20 cellular contexts compared by ENCODE assay signal in genomic region chr20:48879609-48880008, GRCh38. TPM values are rescaled to one million over a fixed set of nuclear protein-coding genes. Genes with fewer than 3 reads are reported as not detected.
DNase-seq lines count a peak whose midpoint lies in the region; ATAC-seq and TF ChIP-seq lines count a peak whose summit lies in the region.
"Had no signal": no experiment of that assay in that cellular context is flagged by ENCODE, and none has a peak within 500 bp of the region (broad histone marks: within the 10 kb centered on the region; RNA-seq: fewer than 3 reads in every experiment).

No MANE protein-coding gene starts in this region.

- H3K27me3 Mint-ChIP-seq in CD4-positive, CD25-positive, alpha-beta regulatory T cell, result no peaks in the 10 kb centered on the region
- H3K27me3 Mint-ChIP-seq: central memory CD8-positive, alpha-beta T cell had no signal

- intact Hi-C loops in lower lobe of right lung (cut with DNase I), result no loop called here

- H3K4me3 ChIP-seq in CD4-positive, CD25-positive, alpha-beta regulatory T cell (ENCODE audit: low read depth, low read length), result no peak overlapping the region
- H3K4me3 ChIP-seq in SJCRH30, result no peak overlapping the region
- H3K4me3 ChIP-seq in fibroblast of the aortic adventitia (ENCODE audit: low read depth, low read length), result no peak overlapping the region
- no peak overlapping the region for H3K4me3 ChIP-seq in lower lobe of right lung
- H3K4me3 ChIP-seq: BLaER1 treated with 17β-estradiol and CSF1 and Interleukin-3, amounts not matched to agents 10 nM and 100 nM; GM23338; prostate gland; smooth muscle cell had no signal

- no peak overlapping the region for H3K27ac ChIP-seq in CD4-positive, CD25-positive, alpha-beta regulatory T cell (ENCODE audit: insufficient read depth, low read length, poor library complexity, severe bottlenecking)
- H3K27ac ChIP-seq in SJCRH30, result no peak overlapping the region
- no peak overlapping the region for H3K27ac ChIP-seq in lower lobe of right lung
- H3K27ac ChIP-seq: BLaER1 treated with 17β-estradiol and CSF1 and Interleukin-3, amounts not matched to agents 10 nM and 100 nM; prostate gland had no signal

- H3K36me3 ChIP-seq in CD4-positive, CD25-positive, alpha-beta regulatory T cell (ENCODE audit: control insufficient read depth, insufficient read depth, low read length), result no peaks in the 10 kb centered on the region
- H3K36me3 ChIP-seq in SJCRH30 (no peaks in the 10 kb centered on the region), lower lobe of right lung (no peaks in the 10 kb centered on the region)
- H3K36me3 ChIP-seq: BLaER1 treated with 17β-estradiol and CSF1 and Interleukin-3, amounts not matched to agents 10 nM and 100 nM; prostate gland had no signal

- H3K27me3 ChIP-seq in CD4-positive, CD25-positive, alpha-beta regulatory T cell (ENCODE audit: control insufficient read depth, insufficient read depth, low read length), result no peaks in the 10 kb centered on the region
- H3K27me3 ChIP-seq in SJCRH30 (no peaks in the 10 kb centered on the region), lower lobe of right lung (ENCODE audit: low read depth) (no peaks in the 10 kb centered on the region)
- H3K27me3 ChIP-seq: BLaER1 treated with 17β-estradiol and CSF1 and Interleukin-3, amounts not matched to agents 10 nM and 100 nM had no signal

- H3K9me3 Mint-ChIP-seq in CD4-positive, CD25-positive, alpha-beta regulatory T cell, result no peaks in the 10 kb centered on the region
- H3K9me3 Mint-ChIP-seq: activated T-helper 2 cell treated with anti-CD3 and anti-CD28 coated beads, Interferon-gamma antibody, Interleukin-2, Interleukin-4, amounts not matched to agents 10 μg/mL and 5 μg/mL and 100 μg/mL, durations not matched to agents 14 hours and 24 hours and 36 hours; central memory CD8-positive, alpha-beta T cell; GM23338; nephron had no signal

- no peak for ATAC-seq in CD4-positive, CD25-positive, alpha-beta regulatory T cell (ENCODE audit: low read depth in 2 of 2)
- ATAC-seq in lower lobe of right lung (no peak), GM21786 (IDR thresholded peaks at IDR 0.05; ENCODE audit: unreplicated experiment) (no peak)
- ATAC-seq: GM23338, HepG2 had no signal

- no peaks in the 10 kb centered on the region for H3K4me1 ChIP-seq in CD4-positive, CD25-positive, alpha-beta regulatory T cell (ENCODE audit: control insufficient read depth, insufficient read depth, low read length, poor library complexity, severe bottlenecking)
- H3K4me1 ChIP-seq in SJCRH30 (peaks cover 24% of the 10 kb centered on the region), lower lobe of right lung (peaks cover 6% of the 10 kb centered on the region)
- H3K4me1 ChIP-seq: prostate gland had no signal

- DNase-seq in CD4-positive, CD25-positive, alpha-beta regulatory T cell, result no peak
- DNase-seq in HS-5 (ENCODE audit: low read depth), result peak; percentile 79
- peak; percentile 40 to 49 for DNase-seq in SJCRH30
- DNase-seq in fibroblast of the aortic adventitia (ENCODE audit: low read depth), result peak; percentile 39
- DNase-seq in stimulated activated CD4-positive, alpha-beta T cell treated with anti-CD3 and anti-CD28 coated beads, Interleukin-12 subunit alpha, Interleukin-12 subunit beta, amount 100 ng/mL, for 4 hours, result no peak
- DNase-seq in lower lobe of right lung, result no peak
- DNase-seq: activated CD4-positive, alpha-beta T cell treated with anti-CD3 and anti-CD28 coated beads for 4 hours; DMS79; effector CD8-positive, alpha-beta T cell; kidney; NCI-H2081 had no signal

- no peaks in the 10 kb centered on the region for H3K36me3 Mint-ChIP-seq in CD4-positive, CD25-positive, alpha-beta regulatory T cell

- H3K4me3 Mint-ChIP-seq in CD4-positive, CD25-positive, alpha-beta regulatory T cell, result no peak overlapping the region
- H3K4me3 Mint-ChIP-seq: central memory CD8-positive, alpha-beta T cell; GM23338; nephron had no signal

- H3K27ac Mint-ChIP-seq in CD4-positive, CD25-positive, alpha-beta regulatory T cell, result peak overlapping the region in 2 of 3 donors; percentile 39 to 44
- H3K27ac Mint-ChIP-seq: activated T-helper 2 cell treated with anti-CD3 and anti-CD28 coated beads, Interferon-gamma antibody, Interleukin-2, Interleukin-4, amounts not matched to agents 10 μg/mL and 5 μg/mL and 100 μg/mL, durations not matched to agents 14 hours and 24 hours and 36 hours; GM23338; nephron had no signal

- no peaks in the 10 kb centered on the region for H3K9me3 ChIP-seq in CD4-positive, CD25-positive, alpha-beta regulatory T cell (ENCODE audit: control insufficient read depth in 2 of 2, low read length in 2 of 2)
- H3K9me3 ChIP-seq in SJCRH30 (replicated peaks) (no peaks in the 10 kb centered on the region), lower lobe of right lung (no peaks in the 10 kb centered on the region)
- H3K9me3 ChIP-seq: BLaER1 treated with 17β-estradiol and CSF1 and Interleukin-3, amounts not matched to agents 10 nM and 100 nM; prostate gland had no signal

- H3K4me1 Mint-ChIP-seq in CD4-positive, CD25-positive, alpha-beta regulatory T cell, result peaks cover 0 to 2% (median 0%) of the 10 kb centered on the region in 4 donors

- TF ChIP-seq CTCF in fibroblast of the aortic adventitia (IDR thresholded peaks at IDR 0.05; ENCODE audit: insufficient read depth, low read length), result no peak
- no peak for TF ChIP-seq CTCF in lower lobe of right lung (IDR thresholded peaks at IDR 0.05)

RNA-seq across cellular contexts. Expression of gene ARFGEF2, which starts 41.9 kb away (rescaled TPM):
- total RNA-seq in CD4-positive, CD25-positive, alpha-beta regulatory T cell, result 22.1 TPM
- 1 to 10 TPM; 6.8 to 7.9 (median 7.4) TPM for polyA plus RNA-seq in CD4-positive, CD25-positive, alpha-beta regulatory T cell
- 35.6 and 38.2 TPM in 2 replicates for total RNA-seq in SJCRH30 (2014; rRNA removed; shearing (Covaris generic))
- total RNA-seq in fibroblast of the aortic adventitia (ENCODE audit: low replicate concordance) (31.6 and 52.7 TPM in 2 replicates), lower lobe of right lung (32.9 TPM)

RNA-seq across cellular contexts. Expression of gene PREX1, which starts 51.8 kb away (rescaled TPM):
- total RNA-seq in CD4-positive, CD25-positive, alpha-beta regulatory T cell, result 264 TPM
- 10 to 100 TPM; 40.8 to 58.5 (median 50.1) TPM for polyA plus RNA-seq in CD4-positive, CD25-positive, alpha-beta regulatory T cell
- 88.9 and 92.8 TPM in 2 replicates for total RNA-seq in SJCRH30 (2014; rRNA removed; shearing (Covaris generic))
- total RNA-seq in fibroblast of the aortic adventitia (ENCODE audit: low replicate concordance) (3.5 and 13.0 TPM in 2 replicates), lower lobe of right lung (78.2 TPM)

Comparison
In these comparisons a context has a peak if more than half of its experiments do, and no peak if none do; other contexts are left out.
1. DNase-seq: peak in HS-5 (single experiment), SJCRH30 (2 of 2) and fibroblast of the aortic adventitia (single experiment); none in CD4-positive, CD25-positive, alpha-beta regulatory T cell (0 of 3), stimulated activated CD4-positive, alpha-beta T cell treated with anti-CD3 and anti-CD28 coated beads, Interleukin-12 subunit alpha, Interleukin-12 subunit beta, amount 100 ng/mL, for 4 hours (single experiment) and lower lobe of right lung (single experiment).